Comparison of ENCODE assay signal across 8 cellular contexts in genomic region chr1:207024202-207025143, GRCh38. TPM values are rescaled to one million over a fixed set of nuclear protein-coding genes. Genes with fewer than 3 reads are reported as not detected.
DNase-seq lines count a peak whose midpoint lies in the region; ATAC-seq lines count a peak whose summit lies in the region.

No MANE protein-coding gene starts in this region.

- peaks cover 26% of the 10 kb centered on the region for H3K27me3 Mint-ChIP-seq in activated naive CD8-positive, alpha-beta T cell treated with anti-CD3 and anti-CD28 coated beads for 36 hours

- H3K4me3 Mint-ChIP-seq in activated naive CD8-positive, alpha-beta T cell treated with anti-CD3 and anti-CD28 coated beads for 36 hours, result no peak overlapping the region

- H3K27ac Mint-ChIP-seq in activated naive CD8-positive, alpha-beta T cell treated with anti-CD3 and anti-CD28 coated beads for 36 hours, result no peak overlapping the region

- H3K9me3 Mint-ChIP-seq in activated naive CD8-positive, alpha-beta T cell treated with anti-CD3 and anti-CD28 coated beads for 36 hours, result no peaks in the 10 kb centered on the region

- peak; percentile 89 for ATAC-seq in stimulated activated naive CD8-positive, alpha-beta T cell treated with anti-CD3 and anti-CD28 coated beads, Interleukin-15, Interleukin-2, amounts not matched to agents 100 U/mL and 50 U/mL, for 24 hours
- ATAC-seq in HG02973 (IDR thresholded peaks at IDR 0.05; ENCODE audit: unreplicated experiment) (no peak), HG02852 (IDR thresholded peaks at IDR 0.05; ENCODE audit: unreplicated experiment) (no peak)

- peaks cover 7% of the 10 kb centered on the region for H3K4me1 Mint-ChIP-seq in activated naive CD8-positive, alpha-beta T cell treated with anti-CD3 and anti-CD28 coated beads for 36 hours

- H3K36me3 Mint-ChIP-seq in activated naive CD8-positive, alpha-beta T cell treated with anti-CD3 and anti-CD28 coated beads for 36 hours, result no peaks in the 10 kb centered on the region

- DNase-seq in LoVo (ENCODE audit: low spot score) (peak; percentile 72), iPS-NIHi11 (ENCODE audit: low spot score) (peak; percentile 50), substantia nigra (lab: John Stamatoyannopoulos, UW) (no peak), middle frontal gyrus (ENCODE audit: extremely low spot score, low spot score) (no peak)
- DNase-seq in activated naive CD8-positive, alpha-beta T cell treated with anti-CD3 and anti-CD28 coated beads for 36 hours, result peak; percentile 14
- DNase-seq in stimulated activated naive CD8-positive, alpha-beta T cell treated with anti-CD3 and anti-CD28 coated beads, Interleukin-15, Interleukin-2, amounts not matched to agents 100 U/mL and 50 U/mL, for 24 hours, result peak; percentile 50

- no peak overlapping the region for H3K27ac ChIP-seq in substantia nigra (ENCODE audit: low read depth, low read length, poor library complexity, severe bottlenecking)

RNA-seq across cellular contexts. Expression of gene C1orf116, which starts 8.1 kb away (rescaled TPM):
- under 1 TPM in 1 of 2 experiments, not detected in 1; 0.08 TPM for total RNA-seq in activated naive CD8-positive, alpha-beta T cell treated with anti-CD3 and anti-CD28 coated beads for 36 hours

RNA-seq across cellular contexts. Expression of gene YOD1, which starts 26.5 kb away (rescaled TPM):
- total RNA-seq in activated naive CD8-positive, alpha-beta T cell treated with anti-CD3 and anti-CD28 coated beads for 36 hours, result 10 to 100 TPM; 10.8 to 10.9 TPM

RNA-seq across cellular contexts. Expression of gene PFKFB2, which starts 28.6 kb away (rescaled TPM):
- total RNA-seq in activated naive CD8-positive, alpha-beta T cell treated with anti-CD3 and anti-CD28 coated beads for 36 hours, result 1 to 10 TPM; 3.9 to 5.2 TPM

RNA-seq across cellular contexts. Expression of gene FCAMR, which starts 54.2 kb away (rescaled TPM):
- total RNA-seq in activated naive CD8-positive, alpha-beta T cell treated with anti-CD3 and anti-CD28 coated beads for 36 hours, result not detected

Comparison
In these comparisons a context has a peak if more than half of its experiments do, and no peak if none do; other contexts are left out.
1. DNase-seq: peak in LoVo (single experiment), activated naive CD8-positive, alpha-beta T cell treated with anti-CD3 and anti-CD28 coated beads for 36 hours (single experiment), iPS-NIHi11 (single experiment) and stimulated activated naive CD8-positive, alpha-beta T cell treated with anti-CD3 and anti-CD28 coated beads, Interleukin-15, Interleukin-2, amounts not matched to agents 100 U/mL and 50 U/mL, for 24 hours (single experiment); none in substantia nigra (0 of 49) and middle frontal gyrus (single experiment).